Comparison of ENCODE assay signal across 15 cellular contexts in the genomic region with DNA sequence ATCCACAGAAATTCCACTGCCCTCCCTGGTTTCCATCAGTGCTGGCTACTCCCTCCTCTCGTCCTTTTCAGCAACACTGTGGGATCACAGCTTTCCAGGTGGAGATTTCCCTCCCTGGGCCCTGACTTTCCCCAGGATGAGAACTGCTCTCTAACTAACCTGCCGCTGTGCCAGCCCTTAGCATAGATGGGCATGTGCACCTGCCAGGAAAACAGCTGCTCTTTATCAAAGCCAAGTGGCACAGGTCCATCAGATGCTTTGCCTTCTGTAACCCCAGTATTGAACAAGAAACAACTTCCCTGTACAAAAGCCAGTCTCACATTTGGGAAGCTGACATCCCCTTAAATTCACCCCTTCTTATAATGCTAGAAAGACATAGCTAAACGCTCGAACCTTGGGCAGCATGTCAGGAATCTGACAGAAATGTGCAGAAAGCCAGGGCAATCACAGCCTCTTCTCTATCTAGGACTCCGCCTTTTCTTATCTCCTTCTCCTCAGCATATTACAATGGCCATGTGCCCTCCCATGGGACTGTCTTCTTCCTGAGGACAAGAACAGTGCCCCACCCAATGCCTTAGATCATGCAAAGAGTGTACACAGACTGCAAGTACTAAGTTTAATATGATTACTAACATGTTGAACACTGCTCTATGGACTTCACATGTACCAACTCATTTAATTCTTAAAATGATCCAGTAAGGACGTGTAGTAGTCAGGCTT.
A peak's percentile ranks its signal among the peaks of the same experiment; 100 is the strongest.
DNase-seq lines count a peak whose midpoint lies in the region; ATAC-seq lines count a peak whose summit lies in the region.
"Had no signal": no experiment of that assay in that cellular context is flagged by ENCODE, and none has a peak within 500 bp of the region (broad histone marks: within the 10 kb centered on the region; RNA-seq: fewer than 3 reads in every experiment).

No MANE protein-coding gene starts in this region.

- H3K36me3 Mint-ChIP-seq in activated naive CD4-positive, alpha-beta T cell treated with anti-CD3 and anti-CD28 coated beads for 36 hours (ENCODE audit: low read depth): no peaks in the 10 kb centered on the region

- in situ Hi-C loops in ACHN (cut with HindIII; ENCODE audit: low pct_ligation_motif_present, low pct_unique_long_range_greater_than_20kb, low sequenced_read_pairs): no loop called here

- H3K79me1 ChIP-seq in neuronal stem cell (ENCODE audit: low read depth, low read length): no peaks in the 10 kb centered on the region

- H3K4me3 Mint-ChIP-seq in activated naive CD4-positive, alpha-beta T cell treated with anti-CD3 and anti-CD28 coated beads for 36 hours: no peak overlapping the region

- no peak overlapping the region for H2BK120ac ChIP-seq in neuronal stem cell (ENCODE audit: low read depth, low read length)

- no peak overlapping the region for H3K4me2 ChIP-seq in neuronal stem cell (ENCODE audit: insufficient read depth, low read length, poor library complexity, severe bottlenecking)

- H3K4me1 Mint-ChIP-seq in activated naive CD4-positive, alpha-beta T cell treated with anti-CD3 and anti-CD28 coated beads for 36 hours (ENCODE audit: low read depth): no peaks in the 10 kb centered on the region

- no peak overlapping the region for H3K9ac ChIP-seq in neuronal stem cell (ENCODE audit: low read depth, low read length, poor library complexity)

- no peak for ATAC-seq in GM18909 (IDR thresholded peaks at IDR 0.05; ENCODE audit: poor library complexity, unreplicated experiment)

- H3K4ac ChIP-seq in neuronal stem cell (ENCODE audit: low read length): no peak overlapping the region

- H2AK5ac ChIP-seq in neuronal stem cell (ENCODE audit: low read depth, low read length): no peak overlapping the region

- no peaks in the 10 kb centered on the region for H3K36me3 ChIP-seq in neuronal stem cell (replicated peaks in 1 of 2; ENCODE audit: control insufficient read depth in 2 of 2, insufficient read depth in 2 of 2, low read length in 2 of 2)

- WGBS in neuronal stem cell (ENCODE audit: extremely low coverage in 2 of 2, insufficient read length in 2 of 2, insufficient replicate concordance in 1 of 2), 2 donors: no CpG with 5 or more reads among the region's 6 CpGs

- H3K9me3 Mint-ChIP-seq in activated naive CD4-positive, alpha-beta T cell treated with anti-CD3 and anti-CD28 coated beads for 36 hours: no peaks in the 10 kb centered on the region

- no peak overlapping the region for H3K4me3 ChIP-seq in neuronal stem cell (ENCODE audit: low read length in 2 of 2)

- H3K14ac ChIP-seq in neuronal stem cell (ENCODE audit: low read length): no peak overlapping the region

- no peaks in the 10 kb centered on the region for H3K27me3 Mint-ChIP-seq in activated naive CD4-positive, alpha-beta T cell treated with anti-CD3 and anti-CD28 coated beads for 36 hours (ENCODE audit: low read depth)

- H3K27ac Mint-ChIP-seq in activated naive CD4-positive, alpha-beta T cell treated with anti-CD3 and anti-CD28 coated beads for 36 hours: no peak overlapping the region

- no peak overlapping the region for H3K23ac ChIP-seq in neuronal stem cell (ENCODE audit: low read depth, low read length, poor library complexity)

- peak overlapping the region; percentile 8 for H2BK15ac ChIP-seq in neuronal stem cell (ENCODE audit: low read length)

- peak; percentile 48 for DNase-seq in DMS153 (lab: John Stamatoyannopoulos, UW)
- peak; percentile 63 for DNase-seq in NCI-H2029 treated with DMSO at 0.1 percent for 48 hours (lab: John Stamatoyannopoulos, UW)
- DNase-seq in cerebellar cortex (ENCODE audit: low spot score): peak; percentile 5
- no peak for DNase-seq in neuronal stem cell (ENCODE audit: low spot score)
- no peak for DNase-seq in activated gamma-delta T cell treated with Interleukin-2 at 50 U/mL for 16 hours
- DNase-seq in ACHN: no peak
- no peak for DNase-seq in activated naive CD4-positive, alpha-beta T cell treated with anti-CD3 and anti-CD28 coated beads for 36 hours
- DNase-seq: activated CD4-positive, alpha-beta T cell treated with anti-CD3 and anti-CD28 coated beads, Interleukin-2, amount 50 U/mL, for 4 hours; aorta; effector CD4-positive, alpha-beta T cell; GF-D8; KG1; RPMI8226 had no signal

- H3K4me1 ChIP-seq in neuronal stem cell (ENCODE audit: control insufficient read depth in 2 of 2, insufficient read depth in 1 of 2, low read depth in 1 of 2, low read length in 2 of 2): peaks cover 0 to 4% of the 10 kb centered on the region in 2 donors

- CTCF ChIA-PET in activated naive CD4-positive, alpha-beta T cell treated with anti-CD3 and anti-CD28 coated beads for 36 hours (lab: Charles Lee): no interaction called here

- peaks cover 0 to 3% of the 10 kb centered on the region in 2 donors for H3K9me3 ChIP-seq in neuronal stem cell (replicated peaks in 1 of 2; ENCODE audit: control insufficient read depth in 2 of 2, insufficient read depth in 1 of 2, low read depth in 1 of 2, low read length in 2 of 2)

- no peak overlapping the region for H3K27ac ChIP-seq in neuronal stem cell (replicated peaks; ENCODE audit: low read length)
- H3K27ac ChIP-seq: C4-2B had no signal

- H3K27me3 ChIP-seq in neuronal stem cell (ENCODE audit: control insufficient read depth in 3 of 3, insufficient read depth in 3 of 3, low read depth in 1 of 3, low read length in 3 of 3): no peaks in the 10 kb centered on the region

- H4K8ac ChIP-seq in neuronal stem cell (ENCODE audit: low read depth, low read length): no peak overlapping the region

- H3K18ac ChIP-seq in neuronal stem cell (ENCODE audit: low read length): no peak overlapping the region

- H2BK5ac ChIP-seq in neuronal stem cell (ENCODE audit: low read length): no peak overlapping the region

- no peak overlapping the region for H2BK12ac ChIP-seq in neuronal stem cell (ENCODE audit: low read length)

- intact Hi-C loops in activated naive CD4-positive, alpha-beta T cell treated with anti-CD3 and anti-CD28 coated beads for 36 hours (cut with micrococcal nuclease): no loop called here

- no peak overlapping the region for H2AFZ ChIP-seq in neuronal stem cell (ENCODE audit: low read length)

- no peak overlapping the region for H4K91ac ChIP-seq in neuronal stem cell (ENCODE audit: low read depth, low read length, poor library complexity)

Comparison
In these comparisons a context has a peak if more than half of its experiments do, and no peak if none do; other contexts are left out.
1. DNase-seq: peak in DMS153 (single experiment), NCI-H2029 treated with DMSO at 0.1 percent for 48 hours (single experiment) and cerebellar cortex (single experiment); none in neuronal stem cell (single experiment), activated gamma-delta T cell treated with Interleukin-2 at 50 U/mL for 16 hours (single experiment), ACHN (single experiment) and activated naive CD4-positive, alpha-beta T cell treated with anti-CD3 and anti-CD28 coated beads for 36 hours (single experiment).